1 cellular context compared by ENCODE assay signal in the genomic region with DNA sequence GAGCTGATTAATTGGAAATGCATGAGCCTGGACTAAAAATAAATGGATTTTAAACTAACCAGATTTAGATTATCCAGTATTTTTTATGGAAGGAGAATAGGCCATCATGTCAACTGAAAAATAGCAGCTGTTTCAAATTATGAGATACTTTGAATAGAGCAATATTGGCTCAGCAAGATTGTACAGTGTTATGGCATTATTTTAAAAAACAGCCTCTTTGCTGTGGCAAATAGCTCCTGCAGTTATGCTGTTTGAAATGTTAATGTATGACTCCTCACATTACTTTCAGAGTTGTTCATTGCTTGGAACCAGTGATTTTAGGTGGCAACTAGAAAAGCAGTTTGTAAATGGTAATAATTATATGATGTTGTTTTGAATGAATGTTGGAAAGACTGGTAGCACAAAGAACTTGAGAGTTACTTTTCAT.
TF ChIP-seq lines count a peak whose summit lies in the region.

No MANE protein-coding gene starts in this region.

TF ChIP-seq in IMR-90, 13 proteins besides CTCF, POLR2A, EP300 and RAD21:
- no peak for TF ChIP-seq CEBPB (IDR thresholded peaks at IDR 0.05; ENCODE audit: low read depth, low read length)
- no peak for TF ChIP-seq MXI1 (IDR thresholded peaks at IDR 0.05; ENCODE audit: borderline replicate concordance, low read depth, low read length)
- no peak for TF ChIP-seq MAFK (IDR thresholded peaks at IDR 0.05; ENCODE audit: low read depth, low read length)
- TF ChIP-seq, protein P1, sequence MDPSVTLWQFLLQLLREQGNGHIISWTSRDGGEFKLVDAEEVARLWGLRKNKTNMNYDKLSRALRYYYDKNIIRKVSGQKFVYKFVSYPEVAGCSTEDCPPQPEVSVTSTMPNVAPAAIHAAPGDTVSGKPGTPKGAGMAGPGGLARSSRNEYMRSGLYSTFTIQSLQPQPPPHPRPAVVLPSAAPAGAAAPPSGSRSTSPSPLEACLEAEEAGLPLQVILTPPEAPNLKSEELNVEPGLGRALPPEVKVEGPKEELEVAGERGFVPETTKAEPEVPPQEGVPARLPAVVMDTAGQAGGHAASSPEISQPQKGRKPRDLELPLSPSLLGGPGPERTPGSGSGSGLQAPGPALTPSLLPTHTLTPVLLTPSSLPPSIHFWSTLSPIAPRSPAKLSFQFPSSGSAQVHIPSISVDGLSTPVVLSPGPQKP (IDR thresholded peaks at IDR 0.05; ENCODE audit: borderline replicate concordance, low read depth, low read length): no peak
- no peak for TF ChIP-seq RCOR1 (IDR thresholded peaks at IDR 0.05; ENCODE audit: insufficient replicate concordance, low read length)
- no peak for TF ChIP-seq FOS (IDR thresholded peaks at IDR 0.05; ENCODE audit: low read depth, low read length)
- no peak for TF ChIP-seq NFE2L2 (IDR thresholded peaks at IDR 0.05; ENCODE audit: low read depth, low read length)
- TF ChIP-seq, protein P2, sequence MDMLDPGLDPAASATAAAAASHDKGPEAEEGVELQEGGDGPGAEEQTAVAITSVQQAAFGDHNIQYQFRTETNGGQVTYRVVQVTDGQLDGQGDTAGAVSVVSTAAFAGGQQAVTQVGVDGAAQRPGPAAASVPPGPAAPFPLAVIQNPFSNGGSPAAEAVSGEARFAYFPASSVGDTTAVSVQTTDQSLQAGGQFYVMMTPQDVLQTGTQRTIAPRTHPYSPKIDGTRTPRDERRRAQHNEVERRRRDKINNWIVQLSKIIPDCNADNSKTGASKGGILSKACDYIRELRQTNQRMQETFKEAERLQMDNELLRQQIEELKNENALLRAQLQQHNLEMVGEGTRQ (IDR thresholded peaks at IDR 0.05; ENCODE audit: low read depth, low read length): no peak
- TF ChIP-seq BHLHE40 (IDR thresholded peaks at IDR 0.05; ENCODE audit: low read depth, low read length): no peak
- TF ChIP-seq RFX5 (IDR thresholded peaks at IDR 0.05; ENCODE audit: low read depth, low read length): no peak
- no peak for TF ChIP-seq SMC3 (IDR thresholded peaks at IDR 0.05; ENCODE audit: low read depth, low read length)
- no peak for TF ChIP-seq MAZ (IDR thresholded peaks at IDR 0.05; ENCODE audit: borderline replicate concordance, low read depth, low read length)
- no peak for TF ChIP-seq CHD1 (IDR thresholded peaks at IDR 0.05; ENCODE audit: low read depth, low read length)
